In the genomic region with DNA sequence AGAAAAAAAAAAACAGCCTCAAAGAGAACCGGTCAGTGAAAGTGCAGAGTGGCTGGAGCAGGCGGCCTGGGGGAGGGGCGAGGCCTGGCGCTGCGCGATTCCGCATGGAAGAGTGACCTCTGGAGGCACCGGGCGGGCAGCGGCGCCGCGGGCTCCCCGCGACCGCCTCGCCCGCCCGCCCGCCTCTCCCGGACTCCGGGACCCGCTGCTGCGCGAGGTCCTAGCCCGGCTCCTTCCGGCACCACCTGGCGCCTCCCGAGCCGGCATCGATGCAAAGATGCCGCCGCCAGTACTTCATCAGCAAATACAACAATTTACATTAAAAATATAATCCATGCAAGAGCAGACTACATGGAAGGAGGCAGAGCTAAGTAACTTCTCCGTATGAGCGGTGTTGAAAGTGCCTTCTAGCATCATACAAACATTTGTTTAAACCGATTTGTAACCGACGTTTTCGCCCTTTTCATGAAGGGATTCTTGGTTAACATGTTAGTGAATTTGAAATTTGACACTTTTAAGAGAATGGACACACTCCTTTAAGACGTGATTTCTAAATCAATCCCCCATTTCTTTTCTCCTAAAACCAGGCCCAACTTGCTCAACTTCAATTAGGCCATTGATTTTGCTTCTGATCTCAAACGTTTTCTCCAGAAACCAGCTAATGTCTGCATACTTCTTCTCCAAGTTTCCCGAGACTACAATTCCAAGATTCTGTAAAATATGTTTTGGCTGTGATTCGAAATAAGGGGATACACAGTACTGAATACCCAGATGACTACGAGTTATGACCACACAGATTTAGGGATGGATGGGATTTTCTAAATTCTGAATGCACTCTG, we compare ENCODE assay signal across 8 cellular contexts. TPM values are rescaled to one million over a fixed set of nuclear protein-coding genes. Genes with fewer than 3 reads are reported as not detected.
A peak's percentile ranks its signal among the peaks of the same experiment; 100 is the strongest.
DNase-seq lines count a peak whose midpoint lies in the region; ATAC-seq and TF ChIP-seq lines count a peak whose summit lies in the region.

No MANE protein-coding gene starts in this region.

- intact Hi-C loops in transverse colon (cut with DNase I; ENCODE audit: low total_unique reads): no loop called here

- H3K36me3 ChIP-seq in muscle layer of duodenum (ENCODE audit: control insufficient read depth in 1 of 2, insufficient read depth in 2 of 2, low read length in 2 of 2): no peaks in the 10 kb centered on the region
- H3K36me3 ChIP-seq in transverse colon: no peaks in the 10 kb centered on the region

- CTCF ChIA-PET in AG04450 (lab: Charles Lee): interaction anchor here (0.6 to 4.5 kb wide), 15 partner anchors 9 to 1972 kb away, joined by 3 to 29 read pairs (median 4); no protein-coding TSS in a partner anchor

- H3K4me1 ChIP-seq in muscle layer of duodenum (ENCODE audit: control insufficient read depth in 1 of 2, insufficient read depth in 2 of 2, low read length in 2 of 2) (peaks cover 0 to 13% of the 10 kb centered on the region in 2 donors), transverse colon (peaks cover 3 to 45% (median 28%) of the 10 kb centered on the region in 4 donors)

- no peaks in the 10 kb centered on the region for H3K9me3 Mint-ChIP-seq in activated T-cell treated with anti-CD3 and anti-CD28 coated beads, Interleukin-2, amount 50 U/mL, for 4 hours

- peak; percentile 59 for DNase-seq in AG04450 (ENCODE audit: low read depth, low spot score)
- DNase-seq in NCI-H2196 treated with DMSO at 0.1 percent for 48 hours (lab: John Stamatoyannopoulos, UW; ENCODE audit: unreplicated experiment): peak; percentile 5
- DNase-seq in activated T-cell treated with anti-CD3 and anti-CD28 coated beads, Interleukin-2, amount 50 U/mL, for 4 hours: no peak
- DNase-seq in fibroblast of peridontal ligament (ENCODE audit: extremely low read depth): peak; percentile 86
- DNase-seq in transverse colon: peak; percentile 89

- H3K4me3 ChIP-seq in AG04450 (ENCODE audit: low read depth, low read length): peak overlapping the region; percentile 63
- peak overlapping the region; percentile 70 to 75 for H3K4me3 ChIP-seq in muscle layer of duodenum (ENCODE audit: low read depth in 1 of 2, low read length in 2 of 2)
- peak overlapping the region; percentile 45 to 88 (median 81) for H3K4me3 ChIP-seq in transverse colon

- no peak for ATAC-seq in activated T-cell treated with anti-CD3 and anti-CD28 coated beads, Interleukin-2, amount 50 U/mL, for 4 hours
- no peak for ATAC-seq in GM21360 (IDR thresholded peaks at IDR 0.05; ENCODE audit: unreplicated experiment)

- H3K36me3 Mint-ChIP-seq in activated T-cell treated with anti-CD3 and anti-CD28 coated beads, Interleukin-2, amount 50 U/mL, for 4 hours (ENCODE audit: insufficient read depth): no peaks in the 10 kb centered on the region

- H3K4me1 Mint-ChIP-seq in activated T-cell treated with anti-CD3 and anti-CD28 coated beads, Interleukin-2, amount 50 U/mL, for 4 hours (ENCODE audit: low read depth): peaks cover 19% of the 10 kb centered on the region

- peak overlapping the region; percentile 61 for H3K4me3 Mint-ChIP-seq in activated T-cell treated with anti-CD3 and anti-CD28 coated beads, Interleukin-2, amount 50 U/mL, for 4 hours

- POLR2A ChIA-PET in AG04450 (lab: Yijun Ruan, JAX): interaction anchor here (0.6 kb wide), 1 partner anchor 1774 kb away, joined by 3 read pairs; no protein-coding TSS in a partner anchor

- peak; percentile 51 for TF ChIP-seq CTCF in AG04450 (IDR thresholded peaks at IDR 0.05; ENCODE audit: low read depth, low read length)
- peak; percentile 42 for TF ChIP-seq CTCF in GM12874 (IDR thresholded peaks at IDR 0.05; ENCODE audit: insufficient read depth, low read depth, low read length)
- peak; percentile 26 to 65 (median 34) for TF ChIP-seq CTCF in transverse colon (IDR thresholded peaks at IDR 0.05)

- H3K27ac ChIP-seq in AG04450 (ENCODE audit: low read depth, low read length) (peak overlapping the region; percentile 77), muscle layer of duodenum (ENCODE audit: low read length) (peak overlapping the region; percentile 90), transverse colon (peak overlapping the region; percentile 89 to 92 (median 91))

- H3K27me3 Mint-ChIP-seq in activated T-cell treated with anti-CD3 and anti-CD28 coated beads, Interleukin-2, amount 50 U/mL, for 4 hours (ENCODE audit: low read depth): peaks cover 42% of the 10 kb centered on the region

- TF ChIP-seq POLR2A in transverse colon (IDR thresholded peaks at IDR 0.05): peak; percentile 2

- 6 to 13% methylated on average over 13 to 41 of the region's 44 CpGs for WGBS in transverse colon (ENCODE audit: low coverage in 1 of 2), 2 donors

- H3K27me3 ChIP-seq in AG04450 (ENCODE audit: control insufficient read depth, insufficient read depth, low read length) (no peaks in the 10 kb centered on the region), muscle layer of duodenum (ENCODE audit: low read depth, low read length) (no peaks in the 10 kb centered on the region), transverse colon (peaks cover 7% of the 10 kb centered on the region)

- TF ChIP-seq EP300 in transverse colon (IDR thresholded peaks at IDR 0.05; ENCODE audit: low read depth): no peak

- H3K9me3 ChIP-seq in AG04450 (ENCODE audit: control insufficient read depth, insufficient read depth, low read length): no peaks in the 10 kb centered on the region; the same call in 1 of the 2 replicates
- H3K9me3 ChIP-seq in muscle layer of duodenum (ENCODE audit: control insufficient read depth in 1 of 2, low read length in 2 of 2): no peaks in the 10 kb centered on the region
- H3K9me3 ChIP-seq in transverse colon: no peaks in the 10 kb centered on the region

- in situ Hi-C loops in transverse colon (cut with MboI; ENCODE audit: low pct_ligation_motif_present in 1 of 4, low pct_unique_long_range_greater_than_20kb in 1 of 4, low sequenced_read_pairs in 3 of 4): loop anchor here in 2 of 4 donors (25.0 kb wide), 2 partner anchors 1946 to 1971 kb away; no protein-coding TSS in a partner anchor

RNA-seq across cellular contexts. Expression of gene EFNB2, which starts 2.1 kb away (rescaled TPM):
- 2.6 and 3.0 TPM in 2 replicates for polyA plus RNA-seq in AG04450 (2011; rRNA removed)
- polyA minus RNA-seq in AG04450 (2011; rRNA and poly(A)+ RNA removed): 4.0 and 4.6 TPM in 2 replicates
- total RNA-seq in activated T-cell treated with anti-CD3 and anti-CD28 coated beads, Interleukin-2, amount 50 U/mL, for 4 hours: under 1 TPM; 0.22 to 0.30 (median 0.29) TPM
- total RNA-seq in transverse colon: 10 to 100 TPM; 46.8 to 84.2 (median 77.6) TPM

RNA-seq across cellular contexts. Expression of gene ARGLU1, which starts 34.6 kb away (rescaled TPM):
- polyA plus RNA-seq in AG04450 (2011; rRNA removed): 53.3 and 80.3 TPM in 2 replicates
- polyA minus RNA-seq in AG04450 (2011; rRNA and poly(A)+ RNA removed): 7.6 and 11.6 TPM in 2 replicates
- total RNA-seq in activated T-cell treated with anti-CD3 and anti-CD28 coated beads, Interleukin-2, amount 50 U/mL, for 4 hours: 10 to 100 TPM; 71.9 to 78.9 (median 73.2) TPM
- total RNA-seq in transverse colon: 100 to 1,000 TPM; 106 to 155 (median 155) TPM

Comparison
In these comparisons a context has a peak if more than half of its experiments do, and no peak if none do; other contexts are left out.
1. RNA of gene EFNB2, which starts 2.1 kb away (total RNA-seq): 46.8 to 84.2 TPM in transverse colon; 0.22 to 0.30 TPM in activated T-cell treated with anti-CD3 and anti-CD28 coated beads, Interleukin-2, amount 50 U/mL, for 4 hours; every median in the first group is over 10 times any median in the second.
2. Peak in every context shown above with its lines, with median percentiles within 50 percentile points of each other: H3K27ac ChIP-seq, H3K4me3 ChIP-seq and CTCF ChIP-seq.